Comparison of ENCODE assay signal across 21 cellular contexts in the genomic region with DNA sequence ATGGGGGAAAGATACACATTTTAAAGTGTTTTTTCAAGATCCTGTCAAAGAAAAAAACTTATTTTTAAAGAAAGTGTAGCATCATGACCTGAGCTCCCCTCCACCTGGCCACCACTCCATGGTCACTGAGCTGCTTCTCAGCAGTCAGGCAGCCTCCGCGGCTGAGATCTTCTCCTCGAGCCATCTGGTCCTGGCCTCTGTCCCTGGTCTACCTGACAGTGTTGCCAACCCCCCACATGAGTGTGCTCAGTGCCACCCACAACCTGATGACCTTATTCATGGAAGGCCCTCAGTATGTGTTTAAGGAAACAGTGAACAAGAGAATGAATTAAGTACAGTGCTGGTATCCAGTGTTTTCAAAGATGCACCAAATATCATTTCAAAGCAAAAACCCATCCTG.
"Had no signal": no experiment of that assay in that cellular context is flagged by ENCODE, and none has a peak within 500 bp of the region (broad histone marks: within the 10 kb centered on the region; RNA-seq: fewer than 3 reads in every experiment).

No MANE protein-coding gene starts in this region.

- DNase-seq: IMR-90, Karpas-422, KG1, MG63, NCI-H1092, NCI-H1105 treated with DMSO at 0.1 percent for 48 hours, NCI-H1417 treated with DMSO at 0.1 percent for 48 hours, NCI-H1694 treated with DMSO at 0.1 percent for 48 hours, NCI-H2029, NCI-H2081 treated with DMSO at 0.1 percent for 48 hours, NCI-H2171, NCI-H226, NCI-H446, NCI-H510A, NCI-H524 treated with DMSO at 0.1 percent for 48 hours, NCI-H69, Right ventricle myocardium superior, RPMI8226, SIG-M5 had no signal

- FAIRE-seq: HepG2, RCC 7860 had no signal

- ATAC-seq: HepG2 had no signal
